14 cellular contexts compared by ENCODE assay signal in the genomic region with DNA sequence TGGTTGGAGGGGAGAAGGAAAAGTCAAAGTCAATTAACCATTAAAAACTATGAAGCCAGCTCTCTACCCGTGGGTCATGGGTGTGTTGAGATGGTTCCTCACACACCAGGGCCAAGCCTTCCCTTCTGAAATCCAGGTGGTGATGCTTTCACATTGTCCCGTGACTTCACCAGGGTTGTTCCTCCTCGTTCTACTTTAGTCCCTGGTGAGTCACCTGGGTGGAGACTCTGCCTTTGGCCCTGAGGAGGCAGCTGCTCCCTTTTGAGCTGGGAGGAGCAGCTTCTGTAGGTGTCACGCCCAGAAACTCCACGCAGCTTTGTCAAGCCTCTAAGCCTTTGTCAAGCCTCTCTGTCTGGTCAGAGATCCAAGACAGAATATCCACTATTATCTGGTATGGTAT.
DNase-seq lines count a peak whose midpoint lies in the region; ATAC-seq and TF ChIP-seq lines count a peak whose summit lies in the region.
"Had no signal": no experiment of that assay in that cellular context is flagged by ENCODE, and none has a peak within 500 bp of the region (broad histone marks: within the 10 kb centered on the region; RNA-seq: fewer than 3 reads in every experiment).

No MANE protein-coding gene starts in this region.

- no peaks in the 10 kb centered on the region for H3F3A ChIP-seq in PC-3 (ENCODE audit: low read length, unreplicated experiment)

- no peaks in the 10 kb centered on the region for H4K20me1 ChIP-seq in PC-3 (ENCODE audit: low read length)

- H3K4me3 ChIP-seq in PC-3 (ENCODE audit: low read length), result no peak overlapping the region
- H3K4me3 ChIP-seq: upper lobe of right lung had no signal

- no peaks in the 10 kb centered on the region for H3K9me3 ChIP-seq in PC-3 (ENCODE audit: low read length)
- H3K9me3 ChIP-seq: Caco-2, upper lobe of right lung had no signal

- no peaks in the 10 kb centered on the region for H3K27me3 ChIP-seq in PC-3 (ENCODE audit: low read length)
- H3K27me3 ChIP-seq: upper lobe of right lung had no signal

- BruUV-seq in PC-3 (replicated peaks; lab: Mats Ljungman, UMichigan), result no TSS peak

- ATAC-seq in GM18517 (IDR thresholded peaks at IDR 0.05; ENCODE audit: unreplicated experiment) (peak; percentile 53), HG02798 (IDR thresholded peaks at IDR 0.05; ENCODE audit: poor library complexity, unreplicated experiment) (peak; percentile 72), PC-3 (peak; percentile 100), HG02885 (IDR thresholded peaks at IDR 0.05; ENCODE audit: poor library complexity, unreplicated experiment) (no peak), GM19467 (IDR thresholded peaks at IDR 0.05; ENCODE audit: unreplicated experiment) (no peak)
- ATAC-seq: upper lobe of right lung had no signal

- H3K4me1 ChIP-seq in PC-3 (ENCODE audit: insufficient read depth, low read length), result peaks cover 20% of the 10 kb centered on the region
- H3K4me1 ChIP-seq: parathyroid adenoma, upper lobe of right lung had no signal

- H3K9ac ChIP-seq in PC-3 (ENCODE audit: low read length), result no peak overlapping the region
- H3K9ac ChIP-seq: parathyroid adenoma had no signal

- H3K4me2 ChIP-seq in PC-3 (ENCODE audit: low read length), result peak overlapping the region; percentile 44

- CTCF ChIA-PET in PC-3 (lab: Charles Lee), result no interaction called here

- POLR2A ChIA-PET in PC-3 (lab: Charles Lee; ENCODE audit: unreplicated experiment), result interaction anchor here (0.6 kb wide), 1 partner anchor 516 kb away, joined by 3 read pairs; no protein-coding TSS in a partner anchor

- no peaks in the 10 kb centered on the region for H3K79me2 ChIP-seq in PC-3 (ENCODE audit: low read length)
- H3K79me2 ChIP-seq: parathyroid adenoma had no signal

- H2AFZ ChIP-seq in PC-3 (ENCODE audit: low read length), result peak overlapping the region; percentile 66
- H2AFZ ChIP-seq: parathyroid adenoma had no signal

- no peaks in the 10 kb centered on the region for H3K36me3 ChIP-seq in PC-3 (ENCODE audit: low read depth, low read length)
- H3K36me3 ChIP-seq: upper lobe of right lung had no signal

- DNase-seq in PC-3 (peak; percentile 88), myocyte (ENCODE audit: low read depth) (peak; percentile 72), ureter (ENCODE audit: low spot score) (no peak)
- DNase-seq in activated CD8-positive, alpha-beta memory T cell treated with anti-CD3 and anti-CD28 coated beads, Interleukin-2, amount 50 U/mL, for 48 hours, result no peak
- DNase-seq: immature natural killer cell, NCI-H82, T-helper 2 cell, upper lobe of right lung had no signal

- H3K9me2 ChIP-seq in PC-3 (replicated peaks; ENCODE audit: low read length), result no peaks in the 10 kb centered on the region

- intact Hi-C loops in PC-3 (cut with micrococcal nuclease), result loop anchor here (5.0 kb wide), 1 partner anchor 71 kb away; no protein-coding TSS in a partner anchor

- H3K27ac ChIP-seq in PC-3 (ENCODE audit: low read length), result 0 out of 2 replicates have a peak overlapping the region, but pooled peaks have one; percentile 9
- H3K27ac ChIP-seq: parathyroid adenoma, upper lobe of right lung had no signal

- no peak for TF ChIP-seq CTCF in PC-3 (conservative IDR thresholded peaks at IDR 0.05; ENCODE audit: low read depth, low read length)

Comparison
In these comparisons a context has a peak if more than half of its experiments do, and no peak if none do; other contexts are left out.
1. ATAC-seq: peak in GM18517 (single experiment), HG02798 (single experiment) and PC-3 (single experiment); none in HG02885 (single experiment) and GM19467 (single experiment).
2. DNase-seq: peak in PC-3 (single experiment) and myocyte (single experiment); none in activated CD8-positive, alpha-beta memory T cell treated with anti-CD3 and anti-CD28 coated beads, Interleukin-2, amount 50 U/mL, for 48 hours (single experiment) and ureter (single experiment).